In genomic region chr5:17294639-17295311, GRCh38 we compare ENCODE assay signal across 24 cellular contexts.
"Had no signal": no experiment of that assay in that cellular context is flagged by ENCODE, and none has a peak within 500 bp of the region (broad histone marks: within the 10 kb centered on the region; RNA-seq: fewer than 3 reads in every experiment).

No MANE protein-coding gene starts in this region.

- H3K27me3 ChIP-seq: stomach, suprapubic skin, testis, thyroid gland, tibial artery, tibial nerve, transverse colon, upper lobe of left lung, upper lobe of right lung, uterus, vagina had no signal

- H3K9me3 ChIP-seq: stomach, suprapubic skin, testis, thoracic aorta, thyroid gland, tibial artery, tibial nerve, transverse colon, upper lobe of left lung, upper lobe of right lung, uterus, vagina had no signal

- H3K27ac ChIP-seq: stomach, suprapubic skin, testis, thoracic aorta, thyroid gland, tibial artery, tibial nerve, transverse colon, upper lobe of left lung, upper lobe of right lung, uterus, vagina had no signal

- H3K4me3 ChIP-seq: stomach, suprapubic skin, testis, thoracic aorta, thyroid gland, tibial artery, tibial nerve, transverse colon, upper lobe of left lung, upper lobe of right lung, uterus, vagina had no signal

- DNase-seq: stimulated activated CD4-positive, alpha-beta T cell treated with anti-CD3 and anti-CD28 coated beads, Interleukin-2, amount 100 ng/mL, for 48 hours; stimulated activated CD4-positive, alpha-beta T cell treated with anti-CD3 and anti-CD28 coated beads, Interleukin-4, amount 100 ng/mL, for 1 hour; stimulated activated CD4-positive, alpha-beta T cell treated with anti-CD3 and anti-CD28 coated beads, Interleukin-4, amount 100 ng/mL, for 24 hours; stimulated activated CD4-positive, alpha-beta T cell treated with anti-CD3 and anti-CD28 coated beads, Interleukin-4, amount 100 ng/mL, for 4 hours; stimulated activated CD8-positive, alpha-beta memory T cell treated with anti-CD3 and anti-CD28 coated beads, Interleukin-4, amount 100 ng/mL, for 48 hours; stimulated activated naive B cell treated with anti-CD40 and anti-IgM and Interleukin-4, amounts not matched to agents 10 μg/mL and 1 μg/mL and 100 μg/mL, for 72 hours; stimulated activated naive CD4-positive, alpha-beta T cell; stimulated activated naive CD4-positive, alpha-beta T cell treated with Interleukin-2 at 50 U/mL for 16 hours; stimulated activated naive CD8-positive, alpha-beta T cell treated with anti-CD3 and anti-CD28 coated beads, Interleukin-15, amount 100 ng/mL, for 72 hours; stimulated activated naive CD8-positive, alpha-beta T cell treated with anti-CD3 and anti-CD28 coated beads, Interleukin-15, Interleukin-2, amounts not matched to agents 100 U/mL and 50 U/mL, for 24 hours; stomach; substantia nigra; testis; thyroid gland; tibial artery; transverse colon; trophoblast cell; upper lobe of left lung; upper lobe of right lung; uterus had no signal

- H3K36me3 ChIP-seq: stomach, suprapubic skin, thoracic aorta, thyroid gland, tibial artery, tibial nerve, transverse colon, upper lobe of left lung, upper lobe of right lung, uterus, vagina had no signal

- H3K4me1 ChIP-seq: suprapubic skin, testis, thyroid gland, tibial artery, tibial nerve, transverse colon, upper lobe of left lung, upper lobe of right lung, uterus, vagina had no signal
